Comparison of ENCODE assay signal across 11 cellular contexts in the genomic region with DNA sequence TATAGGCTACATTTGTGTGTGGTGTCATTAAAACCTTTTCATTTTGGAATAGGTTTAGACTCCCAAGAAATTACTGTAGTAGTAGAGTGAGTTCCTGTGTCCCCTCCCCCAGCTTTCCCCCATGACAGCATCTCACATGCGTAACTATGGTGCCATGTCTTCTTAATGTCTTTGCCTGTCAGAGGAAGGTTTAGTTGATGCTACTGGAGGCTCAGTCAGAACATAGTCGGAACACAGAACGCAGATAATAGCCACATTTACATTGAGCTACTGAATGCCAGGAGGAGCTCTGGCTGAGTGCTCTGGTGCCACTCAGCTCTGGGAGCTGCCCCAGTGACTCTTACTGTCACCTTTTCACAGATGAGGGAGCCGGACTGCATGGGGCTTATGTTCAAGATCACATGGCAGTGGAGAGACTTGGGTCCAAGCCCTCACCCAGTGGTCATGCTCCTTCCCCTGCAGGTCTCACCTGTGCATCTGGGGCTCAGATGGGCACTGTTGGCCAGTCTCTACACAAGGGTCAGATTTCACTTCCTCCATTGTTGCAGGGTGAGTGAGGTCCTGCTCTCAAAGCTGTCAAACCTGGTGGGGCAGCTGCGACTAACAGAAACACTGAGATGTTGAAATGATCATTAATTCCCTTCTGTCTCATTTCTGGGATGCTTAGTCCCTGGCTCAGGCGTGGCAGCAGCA.
DNase-seq lines count a peak whose midpoint lies in the region; ATAC-seq and TF ChIP-seq lines count a peak whose summit lies in the region.
"Had no signal": no experiment of that assay in that cellular context is flagged by ENCODE, and none has a peak within 500 bp of the region (broad histone marks: within the 10 kb centered on the region; RNA-seq: fewer than 3 reads in every experiment).

No MANE protein-coding gene starts in this region.

- no peak for TF ChIP-seq POLR2A in uterus (IDR thresholded peaks at IDR 0.05)

- no peaks in the 10 kb centered on the region for H3K9me3 Mint-ChIP-seq in activated naive CD4-positive, alpha-beta T cell treated with anti-CD3 and anti-CD28 coated beads, Interleukin-2, amount 10 ng/mL, durations not matched to agents 7 days and 5 days

- H3K4me3 ChIP-seq in cardiac muscle cell: no peak overlapping the region
- no peak overlapping the region for H3K4me3 ChIP-seq in coronary artery
- H3K4me3 ChIP-seq in mesendoderm (ENCODE audit: low read length): no peak overlapping the region
- H3K4me3 ChIP-seq in uterus: no peak overlapping the region

- H3K27me3 ChIP-seq in cardiac muscle cell (no peaks in the 10 kb centered on the region), mesendoderm (ENCODE audit: insufficient read depth, low read length, poor library complexity) (no peaks in the 10 kb centered on the region), uterus (no peaks in the 10 kb centered on the region)

- H3K9me3 ChIP-seq in cardiac muscle cell (ENCODE audit: low read depth) (no peaks in the 10 kb centered on the region), uterus (no peaks in the 10 kb centered on the region)

- H3K4me1 ChIP-seq in cardiac muscle cell (ENCODE audit: low read depth) (peaks cover 39% of the 10 kb centered on the region), mesendoderm (ENCODE audit: control insufficient read depth, low read depth, low read length) (peaks cover 35% of the 10 kb centered on the region), uterus (peaks cover 7 to 16% of the 10 kb centered on the region in 2 donors)

- no peak overlapping the region for H3K4me2 ChIP-seq in mesendoderm (ENCODE audit: low read length)
- H3K4me2 ChIP-seq: KMS-11 had no signal

- H3K36me3 ChIP-seq in cardiac muscle cell (no peaks in the 10 kb centered on the region), mesendoderm (ENCODE audit: control insufficient read depth, insufficient read depth, low read length) (no peaks in the 10 kb centered on the region), uterus (no peaks in the 10 kb centered on the region)
- H3K36me3 ChIP-seq: WERI-Rb-1 had no signal

- H3K23ac ChIP-seq in mesendoderm (ENCODE audit: low read length): no peak overlapping the region

- peaks cover 42% of the 10 kb centered on the region for H3K4me1 Mint-ChIP-seq in activated naive CD4-positive, alpha-beta T cell treated with anti-CD3 and anti-CD28 coated beads, Interleukin-2, amount 10 ng/mL, durations not matched to agents 7 days and 5 days

- WGBS in mesendoderm (ENCODE audit: extremely low coverage, insufficient coverage, low lambda C conversion rate): no CpG with 5 or more reads among the region's 6 CpGs

- TF ChIP-seq CTCF in cardiac muscle cell (IDR thresholded peaks at IDR 0.05; ENCODE audit: low read depth, low read length): no peak
- TF ChIP-seq CTCF in coronary artery (IDR thresholded peaks at IDR 0.05): no peak
- TF ChIP-seq CTCF in uterus (IDR thresholded peaks at IDR 0.05): no peak

- H4K8ac ChIP-seq in mesendoderm (ENCODE audit: low read depth, low read length): no peak overlapping the region

- no peaks in the 10 kb centered on the region for H3K79me2 ChIP-seq in mesendoderm (ENCODE audit: control insufficient read depth, insufficient read depth, low read length)

- H3K27me3 Mint-ChIP-seq in activated naive CD4-positive, alpha-beta T cell treated with anti-CD3 and anti-CD28 coated beads, Interleukin-2, amount 10 ng/mL, durations not matched to agents 7 days and 5 days: peaks cover 4% of the 10 kb centered on the region

- H3K4me3 Mint-ChIP-seq in activated naive CD4-positive, alpha-beta T cell treated with anti-CD3 and anti-CD28 coated beads, Interleukin-2, amount 10 ng/mL, durations not matched to agents 7 days and 5 days: no peak overlapping the region

- H3K18ac ChIP-seq in mesendoderm (ENCODE audit: low read length): no peak overlapping the region

- H2AK5ac ChIP-seq in mesendoderm (ENCODE audit: low read length): no peak overlapping the region

- H3K27ac ChIP-seq in cardiac muscle cell (peak overlapping the region; percentile 74), coronary artery (peak overlapping the region; percentile 61 to 79), mesendoderm (ENCODE audit: low read depth, low read length) (no peak overlapping the region), uterus (peak overlapping the region; percentile 73 to 78)
- H3K27ac ChIP-seq: KMS-11, WERI-Rb-1 had no signal

- H4K5ac ChIP-seq in mesendoderm (ENCODE audit: low read length): peak overlapping the region; percentile 8

- H3K4ac ChIP-seq in mesendoderm (ENCODE audit: low read depth, low read length): no peak overlapping the region

- H3K9ac ChIP-seq in mesendoderm (ENCODE audit: low read length): no peak overlapping the region
- H3K9ac ChIP-seq: KMS-11 had no signal

- no peak for ATAC-seq in left cardiac atrium

- CTCF ChIA-PET in activated naive CD4-positive, alpha-beta T cell treated with anti-CD3 and anti-CD28 coated beads, Interleukin-2, amount 10 ng/mL, durations not matched to agents 7 days and 5 days (lab: Charles Lee): interaction anchor here (1.3 kb wide), 1 partner anchor 181 kb away, joined by 3 read pairs; no protein-coding TSS in a partner anchor

- H3K36me3 Mint-ChIP-seq in activated naive CD4-positive, alpha-beta T cell treated with anti-CD3 and anti-CD28 coated beads, Interleukin-2, amount 10 ng/mL, durations not matched to agents 7 days and 5 days: no peaks in the 10 kb centered on the region

- intact Hi-C loops in left cardiac atrium (cut with DNase I): loop anchor here (5.0 to 10.0 kb wide), 2 partner anchors 52 to 55 kb away; no protein-coding TSS in a partner anchor
- intact Hi-C loops in uterus (cut with DNase I; ENCODE audit: low total_unique reads): no loop called here

- H2BK120ac ChIP-seq in mesendoderm (ENCODE audit: low read depth, low read length): no peak overlapping the region

- no peaks in the 10 kb centered on the region for H3K79me1 ChIP-seq in mesendoderm (ENCODE audit: low read length)

- no peak overlapping the region for H2BK15ac ChIP-seq in mesendoderm (replicated peaks; ENCODE audit: low read depth)

- DNase-seq in cardiac muscle cell (ENCODE audit: low read depth in 1 of 2, low spot score in 1 of 2) (peak in 1 of 2 donors; percentile 48), left cardiac atrium (no peak), coronary artery (ENCODE audit: low spot score) (no peak), mesendoderm (no peak), uterus (no peak), HPDE6-E6E7 (ENCODE audit: extremely low spot score) (no peak)
- no peak for DNase-seq in activated naive CD4-positive, alpha-beta T cell treated with anti-CD3 and anti-CD28 coated beads, Interleukin-2, amount 10 ng/mL, durations not matched to agents 7 days and 5 days
- DNase-seq in stimulated activated CD4-positive, alpha-beta T cell treated with anti-CD3 and anti-CD28 coated beads, Interleukin-12 subunit alpha, Interleukin-12 subunit beta, amount 100 ng/mL, for 4 hours: no peak
- DNase-seq: hypothalamus, WERI-Rb-1 had no signal

- no peak overlapping the region for H3K27ac Mint-ChIP-seq in activated naive CD4-positive, alpha-beta T cell treated with anti-CD3 and anti-CD28 coated beads, Interleukin-2, amount 10 ng/mL, durations not matched to agents 7 days and 5 days

- peak overlapping the region; percentile 44 for H2BK5ac ChIP-seq in mesendoderm (ENCODE audit: low read length)

- peak overlapping the region; percentile 44 for H3K56ac ChIP-seq in mesendoderm (ENCODE audit: low read length)
